Comparison of ENCODE assay signal across 16 cellular contexts in the genomic region with DNA sequence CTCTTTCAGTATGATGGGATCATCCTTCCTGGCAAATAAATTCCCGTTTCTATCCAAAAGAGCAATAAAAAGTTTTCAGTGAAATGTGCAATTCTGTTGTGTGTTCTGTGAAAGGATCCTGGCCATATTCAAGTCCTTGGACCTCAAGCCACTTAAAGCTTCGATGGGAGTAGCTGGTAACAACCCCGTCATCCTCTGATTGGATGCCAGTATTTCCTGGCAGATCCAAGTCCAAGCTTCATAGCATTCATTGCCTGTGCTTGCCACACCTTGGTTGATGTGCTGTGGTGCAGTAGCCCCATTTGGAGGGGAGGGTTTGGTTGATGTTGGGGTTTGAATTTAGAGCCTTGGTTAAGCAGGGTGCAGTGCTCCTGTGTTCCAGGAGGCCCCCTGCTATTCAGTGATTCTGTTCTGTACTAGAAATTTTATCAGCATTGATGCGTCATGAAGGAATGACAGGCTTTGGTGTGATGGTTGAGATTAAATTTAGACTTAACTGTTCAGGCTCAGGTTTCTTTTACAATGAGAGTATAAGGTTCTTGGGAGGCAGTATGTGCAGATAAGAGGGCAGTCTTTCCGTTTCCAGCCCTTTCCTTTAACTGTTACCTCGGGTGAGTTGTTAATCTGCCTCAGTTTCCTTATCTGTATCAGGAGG. TPM values are rescaled to one million over a fixed set of nuclear protein-coding genes. Genes with fewer than 3 reads are reported as not detected.
A peak's percentile ranks its signal among the peaks of the same experiment; 100 is the strongest.
DNase-seq lines count a peak whose midpoint lies in the region; ATAC-seq, FAIRE-seq and TF ChIP-seq lines count a peak whose summit lies in the region.
"Had no signal": no experiment of that assay in that cellular context is flagged by ENCODE, and none has a peak within 500 bp of the region (broad histone marks: within the 10 kb centered on the region; RNA-seq: fewer than 3 reads in every experiment).

No MANE protein-coding gene starts in this region.

- H3K4me1 Mint-ChIP-seq in activated T-cell treated with anti-CD3 and anti-CD28 coated beads, Interleukin-2, amount 50 U/mL, for 72 hours (ENCODE audit: low read depth) = peaks cover 83% of the 10 kb centered on the region
- peaks cover 26% of the 10 kb centered on the region for H3K4me1 Mint-ChIP-seq in Caco-2 (ENCODE audit: low read depth, unreplicated experiment)

- peaks cover 68% of the 10 kb centered on the region for H4K20me1 ChIP-seq in keratinocyte (ENCODE audit: control insufficient read depth, extremely low read depth, insufficient read depth, low read length)

- TF ChIP-seq EP300 in transverse colon (IDR thresholded peaks at IDR 0.05; ENCODE audit: low read depth) = no peak

- H3K9me3 Mint-ChIP-seq in activated T-cell treated with anti-CD3 and anti-CD28 coated beads, Interleukin-2, amount 50 U/mL, for 72 hours = no peaks in the 10 kb centered on the region
- no peaks in the 10 kb centered on the region for H3K9me3 Mint-ChIP-seq in Caco-2 (ENCODE audit: unreplicated experiment)

- peak overlapping the region; percentile 99 for H3K27ac Mint-ChIP-seq in activated T-cell treated with anti-CD3 and anti-CD28 coated beads, Interleukin-2, amount 50 U/mL, for 72 hours
- H3K27ac Mint-ChIP-seq in Caco-2 (ENCODE audit: unreplicated experiment) = no peak overlapping the region

- peaks cover 95% of the 10 kb centered on the region for H3K79me2 ChIP-seq in keratinocyte (ENCODE audit: control insufficient read depth, insufficient read depth, low read length)

- no TSS peak for BruUV-seq in Caco-2 (replicated peaks; lab: Mats Ljungman, UMichigan)

- no peak for ATAC-seq in right cardiac atrium
- ATAC-seq in activated T-cell treated with anti-CD3 and anti-CD28 coated beads, Interleukin-2, amount 50 U/mL, for 72 hours (replicated peaks in 1 of 2) = no peak
- ATAC-seq in HG02759 (IDR thresholded peaks at IDR 0.05; ENCODE audit: unreplicated experiment) = no peak
- ATAC-seq: foreskin keratinocyte, pancreas had no signal

- no peak for DNase-seq in right cardiac atrium
- no peak for DNase-seq in cardiac septum (ENCODE audit: low spot score)
- no peak for DNase-seq in activated T-cell treated with anti-CD3 and anti-CD28 coated beads, Interleukin-2, amount 50 U/mL, for 72 hours
- no peak for DNase-seq in keratinocyte (ENCODE audit: low read depth, low spot score)
- peak; percentile 16 for DNase-seq in transverse colon
- DNase-seq in Caco-2 = no peak
- no peak for DNase-seq in glomerular visceral epithelial cell (ENCODE audit: extremely low spot score)
- DNase-seq: aorta; DMS53; effector CD8-positive, alpha-beta T cell; foreskin keratinocyte; NCI-H2171; pancreas; stimulated activated CD4-positive, alpha-beta T cell treated with anti-CD3 and anti-CD28 coated beads, Interleukin-15, amount 100 ng/mL, for 24 hours; thyroid gland had no signal

- FAIRE-seq in keratinocyte (lab: Jason Lieb, UNC) = no peak
- FAIRE-seq: pancreas had no signal

- H3K4me1 ChIP-seq in right cardiac atrium (ENCODE audit: control insufficient read depth, insufficient read depth, low read length) (peaks cover 14% of the 10 kb centered on the region), keratinocyte (ENCODE audit: control insufficient read depth, extremely low read depth, insufficient read depth, low read length) (peaks cover 35% of the 10 kb centered on the region), transverse colon (peaks cover 11 to 45% (median 25%) of the 10 kb centered on the region in 4 donors), Caco-2 (peaks cover 13% of the 10 kb centered on the region)

- CTCF ChIA-PET in Caco-2 (lab: Charles Lee) = no interaction called here

- no peaks in the 10 kb centered on the region for H3K27me3 ChIP-seq in right cardiac atrium (ENCODE audit: control insufficient read depth, insufficient read depth)
- no peaks in the 10 kb centered on the region for H3K27me3 ChIP-seq in keratinocyte (ENCODE audit: control insufficient read depth, extremely low read depth, insufficient read depth, low read length)
- no peaks in the 10 kb centered on the region for H3K27me3 ChIP-seq in transverse colon
- H3K27me3 ChIP-seq in Caco-2 (replicated peaks; ENCODE audit: control insufficient read depth, insufficient read depth, low read length) = no peaks in the 10 kb centered on the region
- H3K27me3 ChIP-seq: foreskin keratinocyte, pancreas, thyroid gland had no signal

- H3K27ac ChIP-seq in right cardiac atrium (ENCODE audit: low read length) (peak overlapping the region; percentile 55), keratinocyte (ENCODE audit: control insufficient read depth, insufficient read depth, low read length) (no peak overlapping the region), transverse colon (no peak overlapping the region)
- H3K27ac ChIP-seq: foreskin keratinocyte, pancreas, thyroid gland had no signal

- dilution Hi-C loops in keratinocyte (cut with MboI; ENCODE audit: extremely low pct_ligation_motif_present, low sequenced_read_pairs) = no loop called here

- POLR2A ChIA-PET in Caco-2 (lab: Charles Lee) = interaction anchor here (0.6 kb wide), 1 partner anchor 60 kb away, joined by 5 read pairs; no protein-coding TSS in a partner anchor

- no peaks in the 10 kb centered on the region for H3K27me3 Mint-ChIP-seq in activated T-cell treated with anti-CD3 and anti-CD28 coated beads, Interleukin-2, amount 50 U/mL, for 72 hours (ENCODE audit: low read depth)
- H3K27me3 Mint-ChIP-seq in Caco-2 (ENCODE audit: insufficient read depth, unreplicated experiment) = no peaks in the 10 kb centered on the region

- H3K4me3 Mint-ChIP-seq in activated T-cell treated with anti-CD3 and anti-CD28 coated beads, Interleukin-2, amount 50 U/mL, for 72 hours = peak overlapping the region; percentile 0 to 98
- no peak overlapping the region for H3K4me3 Mint-ChIP-seq in Caco-2 (ENCODE audit: unreplicated experiment)

- TF ChIP-seq POLR2A in transverse colon (IDR thresholded peaks at IDR 0.05) = no peak

- intact Hi-C loops in right cardiac atrium (cut with DNase I) (no loop called here), cardiac septum (cut with DNase I) (no loop called here), transverse colon (cut with DNase I; ENCODE audit: low total_unique reads) (no loop called here), Caco-2 (cut with micrococcal nuclease; ENCODE audit: unreplicated experiment) (no loop called here)

- H3K9ac ChIP-seq in keratinocyte (ENCODE audit: control insufficient read depth, extremely low read depth, insufficient read depth, low read length) = no peak overlapping the region

- H3K4me2 ChIP-seq in keratinocyte (ENCODE audit: control insufficient read depth, extremely low read depth, insufficient read depth, low read depth, low read length) = peak overlapping the region; percentile 79

- in situ Hi-C loops in transverse colon (cut with MboI; ENCODE audit: low pct_ligation_motif_present in 1 of 4, low pct_unique_long_range_greater_than_20kb in 1 of 4, low sequenced_read_pairs in 3 of 4) = loop anchor here in 1 of 4 donors (10.0 kb wide), 1 partner anchor 48 kb away; the partner anchor contains the start of gene ELOA

- WGBS in right cardiac atrium = 37% methylated on average over 6 of the region's 6 CpGs
- 51% methylated on average over 6 of the region's 6 CpGs; no CpG with 5 or more reads in 1 of the 2 donors for WGBS in transverse colon (ENCODE audit: low coverage in 1 of 2), 2 donors

- H3K36me3 ChIP-seq in keratinocyte (ENCODE audit: control insufficient read depth in 2 of 2, extremely low read depth in 1 of 2, insufficient read depth in 2 of 2, low read length in 2 of 2) = peaks cover 47 to 75% of the 10 kb centered on the region in 2 experiments
- H3K36me3 ChIP-seq in transverse colon = peaks cover 0 to 54% (median 23%) of the 10 kb centered on the region in 4 donors
- H3K36me3 ChIP-seq in Caco-2 (ENCODE audit: control insufficient read depth, insufficient read depth, low read length) = peaks cover 6% of the 10 kb centered on the region

- H3K9me3 ChIP-seq in right cardiac atrium (ENCODE audit: control insufficient read depth, low read length) = no peaks in the 10 kb centered on the region
- H3K9me3 ChIP-seq in keratinocyte (ENCODE audit: control insufficient read depth, low read depth, low read length) = no peaks in the 10 kb centered on the region
- no peaks in the 10 kb centered on the region for H3K9me3 ChIP-seq in transverse colon
- H3K9me3 ChIP-seq in Caco-2 = no peaks in the 10 kb centered on the region
- H3K9me3 ChIP-seq: pancreas, thyroid gland had no signal

- peaks cover 35 to 75% of the 10 kb centered on the region in 2 donors for H3K36me3 Mint-ChIP-seq in activated T-cell treated with anti-CD3 and anti-CD28 coated beads, Interleukin-2, amount 50 U/mL, for 72 hours (ENCODE audit: insufficient read depth in 2 of 2)
- H3K36me3 Mint-ChIP-seq in Caco-2 (ENCODE audit: insufficient read depth, unreplicated experiment) = peaks cover 100% of the 10 kb centered on the region

- H2AFZ ChIP-seq in keratinocyte (ENCODE audit: control insufficient read depth, low read length) = no peak overlapping the region

- TF ChIP-seq CTCF in keratinocyte (optimal IDR thresholded peaks at IDR 0.05 in 1 of 3, IDR thresholded peaks at IDR 0.05 in 1 of 3, conservative IDR thresholded peaks at IDR 0.05 in 1 of 3; ENCODE audit: extremely low read depth in 1 of 3, insufficient read depth in 2 of 3, low read length in 3 of 3) (no peak), transverse colon (IDR thresholded peaks at IDR 0.05) (no peak), Caco-2 (IDR thresholded peaks at IDR 0.05; ENCODE audit: insufficient read depth in 1 of 2, low read depth in 1 of 2, low read length in 1 of 2, severe bottlenecking in 1 of 2, unreplicated experiment in 1 of 2) (no peak)

- H3K4me3 ChIP-seq in right cardiac atrium (ENCODE audit: low read length) (no peak overlapping the region), keratinocyte (ENCODE audit: control insufficient read depth in 2 of 3, extremely low read depth in 1 of 3, insufficient read depth in 2 of 3, low read depth in 1 of 3, low read length in 3 of 3) (no peak overlapping the region), transverse colon (no peak overlapping the region), Caco-2 (ENCODE audit: low read depth, low read length) (no peak overlapping the region)
- H3K4me3 ChIP-seq: pancreas, thyroid gland had no signal

- H3K9me1 ChIP-seq in keratinocyte (ENCODE audit: control insufficient read depth, extremely low read depth, insufficient read depth, low read length) = peaks cover 5% of the 10 kb centered on the region

RNA-seq across cellular contexts. Expression of gene RPL11, which starts 4.9 kb away (rescaled TPM):
- 100 to 1,000 TPM; 586 to 826 (median 727) TPM for total RNA-seq in right cardiac atrium
- 1,436 TPM for polyA plus RNA-seq in right cardiac atrium
- 521 TPM for total RNA-seq in cardiac septum
- 1,000 to 10,000 TPM; 1,532 to 1,644 TPM for total RNA-seq in activated T-cell treated with anti-CD3 and anti-CD28 coated beads, Interleukin-2, amount 50 U/mL, for 72 hours
- 1,640 to 2,447 TPM (median 1,913 TPM) in 3 replicates for polyA plus RNA-seq in keratinocyte
- 990 TPM for polyA plus RNA-seq in keratinocyte (2011; ENCODE audit: low read depth)
- 2,661 and 2,845 TPM in 2 replicates for polyA plus RNA-seq in keratinocyte (2011; cell fraction: cytosol; rRNA removed)
- 618 and 843 TPM in 2 replicates for polyA plus RNA-seq in keratinocyte (2011; cell fraction: nucleus; rRNA removed)
- polyA plus RNA-seq in keratinocyte (2012; ENCODE audit: low replicate concordance) = 2,405 and 3,359 TPM in 2 replicates
- 477 to 652 TPM (median 620 TPM) in 3 replicates for polyA minus RNA-seq in keratinocyte
- polyA minus RNA-seq in keratinocyte (2011; cell fraction: cytosol; rRNA and poly(A)+ RNA removed) = 678 TPM
- 138 and 247 TPM in 2 replicates for polyA minus RNA-seq in keratinocyte (2011; cell fraction: nucleus; rRNA and poly(A)+ RNA removed)
- total RNA-seq in transverse colon = 100 to 1,000 TPM; 382 to 822 (median 494) TPM
- 1,040 and 1,063 TPM in 2 replicates for total RNA-seq in Caco-2 (2022)

RNA-seq across cellular contexts. Expression of gene ELOA, which starts 46.8 kb away (rescaled TPM):
- 10 to 100 TPM; 23.9 to 31.1 (median 25.9) TPM for total RNA-seq in right cardiac atrium
- polyA plus RNA-seq in right cardiac atrium = 11.6 TPM
- total RNA-seq in cardiac septum = 28.8 TPM
- 10 to 100 TPM; 32.4 to 34.1 TPM for total RNA-seq in activated T-cell treated with anti-CD3 and anti-CD28 coated beads, Interleukin-2, amount 50 U/mL, for 72 hours
- 18.0 to 43.9 TPM (median 31.8 TPM) in 3 replicates for polyA plus RNA-seq in keratinocyte
- polyA plus RNA-seq in keratinocyte (2011; ENCODE audit: low read depth) = 33.1 TPM
- polyA plus RNA-seq in keratinocyte (2011; cell fraction: cytosol; rRNA removed) = 28.3 and 36.5 TPM in 2 replicates
- 28.0 and 33.4 TPM in 2 replicates for polyA plus RNA-seq in keratinocyte (2011; cell fraction: nucleus; rRNA removed)
- polyA plus RNA-seq in keratinocyte (2012; ENCODE audit: low replicate concordance) = 17.5 and 36.3 TPM in 2 replicates
- polyA minus RNA-seq in keratinocyte = 16.7 to 31.0 TPM (median 23.8 TPM) in 3 replicates
- 34.1 TPM for polyA minus RNA-seq in keratinocyte (2011; cell fraction: cytosol; rRNA and poly(A)+ RNA removed)
- polyA minus RNA-seq in keratinocyte (2011; cell fraction: nucleus; rRNA and poly(A)+ RNA removed) = 16.0 and 25.8 TPM in 2 replicates
- 10 to 100 TPM in 3 of 4 donors, 1 to 10 TPM in 1; 9.6 to 39.3 (median 33.2) TPM for total RNA-seq in transverse colon
- 29.4 and 31.3 TPM in 2 replicates for total RNA-seq in Caco-2 (2022)
